In genomic region chr11:66957971-66958231, GRCh38 we compare ENCODE assay signal across 9 cellular contexts. TPM values are rescaled to one million over a fixed set of nuclear protein-coding genes. Genes with fewer than 3 reads are reported as not detected.
DNase-seq lines count a peak whose midpoint lies in the region; ATAC-seq and TF ChIP-seq lines count a peak whose summit lies in the region.
"Had no signal": no experiment of that assay in that cellular context is flagged by ENCODE, and none has a peak within 500 bp of the region (broad histone marks: within the 10 kb centered on the region; RNA-seq: fewer than 3 reads in every experiment).

No MANE protein-coding gene starts in this region.

- no peaks in the 10 kb centered on the region for H3K27me3 ChIP-seq in CD4-positive, alpha-beta memory T cell (ENCODE audit: insufficient read depth, low read length)
- no peaks in the 10 kb centered on the region for H3K27me3 ChIP-seq in GM23248 (replicated peaks; ENCODE audit: insufficient read depth)

- peaks cover 8% of the 10 kb centered on the region; the same call in 1 of the 2 replicates for H3F3A ChIP-seq in GM23248 (ENCODE audit: insufficient read depth)

- H3K4me1 ChIP-seq in CD4-positive, alpha-beta memory T cell (ENCODE audit: insufficient read depth, low read length) = peaks cover 21% of the 10 kb centered on the region
- peaks cover 19% of the 10 kb centered on the region for H3K4me1 ChIP-seq in GM23248 (ENCODE audit: insufficient read depth)

- H3K4me2 ChIP-seq in GM23248 (ENCODE audit: unreplicated experiment) = peak overlapping the region; percentile 40

- H3K9me3 Mint-ChIP-seq in CD4-positive, alpha-beta memory T cell = no peaks in the 10 kb centered on the region
- peaks cover 13% of the 10 kb centered on the region for H3K9me3 Mint-ChIP-seq in glutamatergic neuron (ENCODE audit: unreplicated experiment)

- in situ Hi-C loops in GM23248 (cut with MboI) = no loop called here

- POLR2A ChIA-PET in CD4-positive, alpha-beta memory T cell (lab: Charles Lee; ENCODE audit: partially characterized antibody) = interaction anchor here (1.0 kb wide), 1 partner anchor 102 kb away, joined by 3 read pairs; no protein-coding TSS in a partner anchor

- 0 to 1% methylated on average over 10 to 27 of the region's 40 CpGs for WGBS in GM23248 (ENCODE audit: low coverage in 1 of 2, low lambda C conversion rate in 2 of 2, missing lambda C conversion rate in 2 of 2), 2 experiments

- no peaks in the 10 kb centered on the region for H3K36me3 Mint-ChIP-seq in CD4-positive, alpha-beta memory T cell
- H3K36me3 Mint-ChIP-seq in T-helper 17 cell (ENCODE audit: low read depth) = no peaks in the 10 kb centered on the region
- H3K36me3 Mint-ChIP-seq in glutamatergic neuron (ENCODE audit: unreplicated experiment) = no peaks in the 10 kb centered on the region

- H3K9ac ChIP-seq in GM23248 = peak overlapping the region; percentile 49

- H3K4me3 Mint-ChIP-seq in CD4-positive, alpha-beta memory T cell = peak overlapping the region; percentile 86 to 93 (median 92)
- H3K4me3 Mint-ChIP-seq in T-helper 17 cell (peak overlapping the region; percentile 91), glutamatergic neuron (ENCODE audit: unreplicated experiment) (peak overlapping the region; percentile 87)

- peak overlapping the region; percentile 47 to 77 for H3K4me3 ChIP-seq in CD4-positive, alpha-beta memory T cell (ENCODE audit: low read length in 2 of 2)
- H3K4me3 ChIP-seq in GM23248 (peak overlapping the region; percentile 73), retinal pigment epithelial cell (ENCODE audit: low read length) (peak overlapping the region; percentile 51)

- H3K9me3 ChIP-seq in CD4-positive, alpha-beta memory T cell (ENCODE audit: control insufficient read depth in 1 of 2, low read length in 2 of 2) = no peaks in the 10 kb centered on the region
- H3K9me3 ChIP-seq in GM23248 (ENCODE audit: low read depth) (no peaks in the 10 kb centered on the region), T-helper 17 cell (ENCODE audit: control insufficient read depth, low read length, poor library complexity, severe bottlenecking) (no peaks in the 10 kb centered on the region)

- peaks cover 15 to 38% (median 16%) of the 10 kb centered on the region in 4 donors for H3K4me1 Mint-ChIP-seq in CD4-positive, alpha-beta memory T cell
- H3K4me1 Mint-ChIP-seq in T-helper 17 cell (peaks cover 17% of the 10 kb centered on the region), glutamatergic neuron (ENCODE audit: low read depth, unreplicated experiment) (peaks cover 25% of the 10 kb centered on the region)

- H3K27me3 Mint-ChIP-seq in CD4-positive, alpha-beta memory T cell = peaks cover 0 to 1% of the 10 kb centered on the region in 2 donors
- H3K27me3 Mint-ChIP-seq in T-helper 17 cell (no peaks in the 10 kb centered on the region), glutamatergic neuron (ENCODE audit: unreplicated experiment) (peaks cover 9% of the 10 kb centered on the region)

- peak overlapping the region; percentile 19 for H3K27ac ChIP-seq in CD4-positive, alpha-beta memory T cell (ENCODE audit: low read depth, low read length)
- H3K27ac ChIP-seq in GM23248 = peak overlapping the region; percentile 44

- 0 out of 2 replicates have a peak, but pooled peaks cover 3% of the 10 kb centered on the region for H3K79me2 ChIP-seq in GM23248 (ENCODE audit: insufficient read depth)

- intact Hi-C loops in CD4-positive, alpha-beta memory T cell (cut with micrococcal nuclease) = loop anchor here (1.0 to 5.0 kb wide), 2 partner anchors 115 to 159 kb away; partner anchors contain the start of genes KDM2A and RCE1

- H2AFZ ChIP-seq in GM23248 = peak overlapping the region; percentile 62

- DNase-seq in CD4-positive, alpha-beta memory T cell = no peak
- no peak for DNase-seq in GM23248
- DNase-seq in T-helper 17 cell = no peak
- peak; percentile 72 for DNase-seq in glutamatergic neuron
- DNase-seq in retinal pigment epithelial cell (ENCODE audit: low read depth) = no peak
- no peak for DNase-seq in SIG-M5 treated with dmso at 0.1 percent for 504 hours (lab: John Stamatoyannopoulos, UW; ENCODE audit: unreplicated experiment)

- H3K27ac Mint-ChIP-seq in CD4-positive, alpha-beta memory T cell = peak overlapping the region in 4 of 7 donors; percentile 56 to 94 (median 89)
- H3K27ac Mint-ChIP-seq in T-helper 17 cell = peak overlapping the region; percentile 49
- peak overlapping the region; percentile 80 for H3K27ac Mint-ChIP-seq in glutamatergic neuron (ENCODE audit: unreplicated experiment)

- H4K20me1 ChIP-seq in GM23248 (ENCODE audit: insufficient read depth) = no peaks in the 10 kb centered on the region

- TF ChIP-seq CTCF in glutamatergic neuron (IDR thresholded peaks at IDR 0.05; ENCODE audit: partially characterized antibody, unreplicated experiment) (no peak), retinal pigment epithelial cell (conservative IDR thresholded peaks at IDR 0.05; ENCODE audit: low read depth, low read length) (no peak)

- peak; percentile 50 for ATAC-seq in T-helper 17 cell
- ATAC-seq in HG02763 (IDR thresholded peaks at IDR 0.05; ENCODE audit: unreplicated experiment) = no peak
- no peak for ATAC-seq in HG03139 (IDR thresholded peaks at IDR 0.05; ENCODE audit: unreplicated experiment)

- no peaks in the 10 kb centered on the region for H3K36me3 ChIP-seq in CD4-positive, alpha-beta memory T cell (ENCODE audit: insufficient read depth, low read length)
- H3K36me3 ChIP-seq in GM23248 (ENCODE audit: low read depth) = no peaks in the 10 kb centered on the region

- H3K9me2 ChIP-seq in GM23248 (ENCODE audit: insufficient read depth) = no peaks in the 10 kb centered on the region

- CTCF ChIA-PET in CD4-positive, alpha-beta memory T cell (lab: Charles Lee; ENCODE audit: partially characterized antibody) = no interaction called here

RNA-seq across cellular contexts. Expression of gene PC, which starts 0.3 kb away (rescaled TPM):
- 1 to 10 TPM; 7.6 to 7.7 TPM for total RNA-seq in CD4-positive, alpha-beta memory T cell
- polyA plus RNA-seq in CD4-positive, alpha-beta memory T cell = 1 to 10 TPM; 2.9 to 3.2 TPM
- 16.4 and 23.1 TPM in 2 replicates for total RNA-seq in GM23248 (2014; rRNA removed; shearing (Covaris generic))
- 16.6 and 17.7 TPM in 2 replicates for polyA plus RNA-seq in GM23248 (2016; fragmentation: Nextera tagmentation; extraction: Ambion mirVana)
- 1 to 10 TPM; 5.8 to 7.4 TPM for total RNA-seq in T-helper 17 cell
- total RNA-seq in glutamatergic neuron (ENCODE audit: unreplicated experiment) = 47.4 TPM

RNA-seq across cellular contexts. Expression of gene C11orf86, which starts 17.2 kb away (rescaled TPM):
- not detected for total RNA-seq in CD4-positive, alpha-beta memory T cell
- polyA plus RNA-seq in CD4-positive, alpha-beta memory T cell = not detected
- not detected in 2 replicates for total RNA-seq in GM23248 (2014; rRNA removed; shearing (Covaris generic))
- not detected in 2 replicates for polyA plus RNA-seq in GM23248 (2016; fragmentation: Nextera tagmentation; extraction: Ambion mirVana)
- total RNA-seq in T-helper 17 cell (not detected), glutamatergic neuron (ENCODE audit: unreplicated experiment) (not detected)
- total RNA-seq: M059J had no signal
